9 cellular contexts compared by ENCODE assay signal in genomic region chr3:174125267-174125844, GRCh38.
A peak's percentile ranks its signal among the peaks of the same experiment; 100 is the strongest.
DNase-seq lines count a peak whose midpoint lies in the region; ATAC-seq and TF ChIP-seq lines count a peak whose summit lies in the region.
"Had no signal": no experiment of that assay in that cellular context is flagged by ENCODE, and none has a peak within 500 bp of the region (broad histone marks: within the 10 kb centered on the region; RNA-seq: fewer than 3 reads in every experiment).

No MANE protein-coding gene starts in this region.

- H3K27ac Mint-ChIP-seq in brain = peak overlapping the region in 1 of 5 experiments; percentile 7
- H3K27ac Mint-ChIP-seq in nephron progenitor cell = no peak overlapping the region
- H3K27ac Mint-ChIP-seq in CD8-positive, alpha-beta memory T cell = no peak overlapping the region
- no peak overlapping the region for H3K27ac Mint-ChIP-seq in activated CD4-positive, alpha-beta memory T cell treated with anti-CD3 and anti-CD28 coated beads, Interleukin-2, amount 10 ng/mL, durations not matched to agents 7 days and 5 days
- H3K27ac Mint-ChIP-seq: activated B cell treated with CpG ODN at 0.5 μM for 24 hours had no signal

- H3K27me3 ChIP-seq in CD8-positive, alpha-beta memory T cell (ENCODE audit: insufficient read depth, low read length, poor library complexity, severe bottlenecking) = no peaks in the 10 kb centered on the region

- H3K4me1 Mint-ChIP-seq in brain (peaks cover 16% of the 10 kb centered on the region), nephron progenitor cell (peaks cover 12% of the 10 kb centered on the region)
- no peaks in the 10 kb centered on the region for H3K4me1 Mint-ChIP-seq in CD8-positive, alpha-beta memory T cell
- no peaks in the 10 kb centered on the region for H3K4me1 Mint-ChIP-seq in activated CD4-positive, alpha-beta memory T cell treated with anti-CD3 and anti-CD28 coated beads, Interleukin-2, amount 10 ng/mL, durations not matched to agents 7 days and 5 days
- H3K4me1 Mint-ChIP-seq: activated B cell treated with CpG ODN at 0.5 μM for 24 hours had no signal

- ATAC-seq in GM18868 (IDR thresholded peaks at IDR 0.05; ENCODE audit: unreplicated experiment) = peak; percentile 69

- peak; percentile 58 for DNase-seq in NCI-H2107 (lab: John Stamatoyannopoulos, UW)
- DNase-seq in nephron progenitor cell = no peak
- DNase-seq in CD8-positive, alpha-beta memory T cell = no peak
- DNase-seq in COLO668 (lab: John Stamatoyannopoulos, UW; ENCODE audit: unreplicated experiment) = no peak
- no peak for DNase-seq in T-helper 9 cell
- DNase-seq in activated CD4-positive, alpha-beta memory T cell treated with anti-CD3 and anti-CD28 coated beads, Interleukin-2, amount 10 ng/mL, durations not matched to agents 7 days and 5 days = no peak
- DNase-seq: activated B cell treated with CpG ODN at 0.5 μM for 24 hours had no signal

- H3K4me1 ChIP-seq in CD8-positive, alpha-beta memory T cell (ENCODE audit: insufficient read depth, low read length) = no peaks in the 10 kb centered on the region

- H3K4me3 ChIP-seq in CD8-positive, alpha-beta memory T cell (ENCODE audit: low read length) = no peak overlapping the region

- H3K4me3 Mint-ChIP-seq in brain = no peak overlapping the region
- no peak overlapping the region for H3K4me3 Mint-ChIP-seq in nephron progenitor cell
- H3K4me3 Mint-ChIP-seq in CD8-positive, alpha-beta memory T cell = no peak overlapping the region
- H3K4me3 Mint-ChIP-seq in activated CD4-positive, alpha-beta memory T cell treated with anti-CD3 and anti-CD28 coated beads, Interleukin-2, amount 10 ng/mL, durations not matched to agents 7 days and 5 days = no peak overlapping the region
- H3K4me3 Mint-ChIP-seq: activated B cell treated with CpG ODN at 0.5 μM for 24 hours had no signal

- no peak overlapping the region for H3K27ac ChIP-seq in CD8-positive, alpha-beta memory T cell (ENCODE audit: low read depth, low read length)

- H3K36me3 ChIP-seq in CD8-positive, alpha-beta memory T cell (ENCODE audit: insufficient read depth, low read length) = no peaks in the 10 kb centered on the region

- POLR2A ChIA-PET in CD8-positive, alpha-beta memory T cell (lab: Charles Lee) = no interaction called here
- POLR2A ChIA-PET in activated CD4-positive, alpha-beta memory T cell treated with anti-CD3 and anti-CD28 coated beads, Interleukin-2, amount 10 ng/mL, durations not matched to agents 7 days and 5 days (lab: Charles Lee) = no interaction called here

- H3K27me3 Mint-ChIP-seq in brain = peaks cover 3% of the 10 kb centered on the region
- H3K27me3 Mint-ChIP-seq in nephron progenitor cell (ENCODE audit: low read depth, poor library complexity) = no peaks in the 10 kb centered on the region
- H3K27me3 Mint-ChIP-seq in CD8-positive, alpha-beta memory T cell = no peaks in the 10 kb centered on the region
- H3K27me3 Mint-ChIP-seq in activated CD4-positive, alpha-beta memory T cell treated with anti-CD3 and anti-CD28 coated beads, Interleukin-2, amount 10 ng/mL, durations not matched to agents 7 days and 5 days = no peaks in the 10 kb centered on the region
- H3K27me3 Mint-ChIP-seq: activated B cell treated with CpG ODN at 0.5 μM for 24 hours had no signal

- peaks cover 3% of the 10 kb centered on the region for H3K9me3 ChIP-seq in CD8-positive, alpha-beta memory T cell (ENCODE audit: low read length)

- H3K36me3 Mint-ChIP-seq in brain (no peaks in the 10 kb centered on the region), nephron progenitor cell (ENCODE audit: low read depth) (no peaks in the 10 kb centered on the region)
- H3K36me3 Mint-ChIP-seq in CD8-positive, alpha-beta memory T cell = no peaks in the 10 kb centered on the region
- H3K36me3 Mint-ChIP-seq in activated CD4-positive, alpha-beta memory T cell treated with anti-CD3 and anti-CD28 coated beads, Interleukin-2, amount 10 ng/mL, durations not matched to agents 7 days and 5 days (ENCODE audit: low read depth) = no peaks in the 10 kb centered on the region

- no peaks in the 10 kb centered on the region for H3K9me3 Mint-ChIP-seq in brain
- no peaks in the 10 kb centered on the region for H3K9me3 Mint-ChIP-seq in nephron progenitor cell
- H3K9me3 Mint-ChIP-seq in CD8-positive, alpha-beta memory T cell = peaks cover 0 to 7% (median 2%) of the 10 kb centered on the region in 5 donors
- peaks cover under 1% of the 10 kb centered on the region for H3K9me3 Mint-ChIP-seq in activated CD4-positive, alpha-beta memory T cell treated with anti-CD3 and anti-CD28 coated beads, Interleukin-2, amount 10 ng/mL, durations not matched to agents 7 days and 5 days
- H3K9me3 Mint-ChIP-seq: activated B cell treated with CpG ODN at 0.5 μM for 24 hours had no signal

- TF ChIP-seq CTCF in brain (conservative IDR thresholded peaks at IDR 0.05) (peak; percentile 58 to 80), nephron progenitor cell (IDR thresholded peaks at IDR 0.05) (peak; percentile 62)

- CTCF ChIA-PET in CD8-positive, alpha-beta memory T cell (lab: Charles Lee) = no interaction called here
- CTCF ChIA-PET in activated CD4-positive, alpha-beta memory T cell treated with anti-CD3 and anti-CD28 coated beads, Interleukin-2, amount 10 ng/mL, durations not matched to agents 7 days and 5 days (lab: Charles Lee) = no interaction called here
